In genomic region chr12:77777274-77777673, GRCh38 we compare ENCODE assay signal across 1 cellular context.
TF ChIP-seq lines count a peak whose summit lies in the region.

No MANE protein-coding gene starts in this region.

TF ChIP-seq in IMR-90, 13 proteins besides CTCF, POLR2A, EP300 and RAD21 (continued from another document):
- TF ChIP-seq, protein P1, sequence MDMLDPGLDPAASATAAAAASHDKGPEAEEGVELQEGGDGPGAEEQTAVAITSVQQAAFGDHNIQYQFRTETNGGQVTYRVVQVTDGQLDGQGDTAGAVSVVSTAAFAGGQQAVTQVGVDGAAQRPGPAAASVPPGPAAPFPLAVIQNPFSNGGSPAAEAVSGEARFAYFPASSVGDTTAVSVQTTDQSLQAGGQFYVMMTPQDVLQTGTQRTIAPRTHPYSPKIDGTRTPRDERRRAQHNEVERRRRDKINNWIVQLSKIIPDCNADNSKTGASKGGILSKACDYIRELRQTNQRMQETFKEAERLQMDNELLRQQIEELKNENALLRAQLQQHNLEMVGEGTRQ (IDR thresholded peaks at IDR 0.05; ENCODE audit: low read depth, low read length) = no peak
TF ChIP-seq in IMR-90: peak in this region for 0.
